Comparison of ENCODE assay signal across 4 cellular contexts in the genomic region with DNA sequence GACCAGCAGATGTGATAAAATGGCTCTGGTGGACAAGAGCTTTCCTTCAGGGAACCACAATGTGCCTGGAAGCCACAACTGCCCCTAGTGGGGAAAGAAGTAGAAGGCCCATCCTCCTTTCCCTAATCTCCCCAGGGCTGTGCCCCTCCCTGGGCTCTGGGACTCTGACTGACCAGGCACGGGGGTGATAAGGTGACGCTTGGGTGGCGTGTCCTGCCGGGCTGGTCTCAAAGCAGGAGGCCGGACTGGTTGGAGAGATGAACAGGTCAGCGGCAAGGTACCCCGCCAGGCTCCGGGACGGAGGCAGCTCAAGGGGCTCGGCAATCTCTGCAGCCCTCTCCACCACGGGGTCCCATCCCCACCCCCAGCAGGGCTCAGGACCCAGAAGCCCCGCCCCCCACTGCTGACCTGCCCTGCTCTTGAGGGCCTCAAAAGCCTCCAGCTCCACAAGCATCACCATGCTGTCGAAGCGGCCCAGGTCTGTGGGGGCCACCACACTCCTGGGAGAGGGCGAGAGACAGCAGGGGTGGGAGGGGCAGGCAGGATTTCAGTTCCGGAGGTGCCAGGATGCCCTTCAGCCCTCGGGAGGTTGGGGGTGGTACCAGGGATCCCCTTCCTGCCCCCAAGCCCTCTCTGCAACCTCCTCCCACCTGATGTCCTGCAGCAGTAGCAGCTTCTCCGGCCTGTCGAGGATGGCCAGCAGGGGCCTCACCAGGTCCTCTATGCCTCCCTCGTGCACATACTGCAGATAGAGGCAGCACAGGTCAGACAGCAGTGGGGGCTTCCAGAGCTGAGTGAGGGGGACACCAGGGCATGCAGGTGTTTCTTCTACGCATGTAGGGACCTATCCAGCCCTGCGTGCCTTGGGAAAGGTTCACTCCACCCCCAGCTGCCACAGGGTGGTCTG. TPM values are rescaled to one million over a fixed set of nuclear protein-coding genes. Genes with fewer than 3 reads are reported as not detected.
DNase-seq lines count a peak whose midpoint lies in the region; ATAC-seq and TF ChIP-seq lines count a peak whose summit lies in the region.

No MANE protein-coding gene starts in this region.

- no peaks in the 10 kb centered on the region for H3K36me3 ChIP-seq in endodermal cell (ENCODE audit: control insufficient read depth, insufficient read depth, low read length)

- peaks cover 15% of the 10 kb centered on the region for H3K4me1 Mint-ChIP-seq in endodermal cell

- H3K9me3 Mint-ChIP-seq in endodermal cell = no peaks in the 10 kb centered on the region

- no peaks in the 10 kb centered on the region for H3K4me1 ChIP-seq in endodermal cell (ENCODE audit: control insufficient read depth, insufficient read depth, low read length)

- no peak overlapping the region for H3K27ac Mint-ChIP-seq in endodermal cell

- in situ Hi-C loops in G401 (cut with HindIII; ENCODE audit: low sequenced_read_pairs) = no loop called here

- peak; percentile 76 for TF ChIP-seq CTCF in endodermal cell (conservative IDR thresholded peaks at IDR 0.05)

- H3K9ac ChIP-seq in endodermal cell (ENCODE audit: extremely low read depth, low read length, poor library complexity, severe bottlenecking) = no peak overlapping the region

- no peaks in the 10 kb centered on the region for H3K9me3 ChIP-seq in endodermal cell (ENCODE audit: control insufficient read depth, low read length)

- no peak overlapping the region for H3K4me3 ChIP-seq in endodermal cell (ENCODE audit: low read length)

- 77 to 83% methylated on average over 18 to 22 of the region's 22 CpGs for WGBS in endodermal cell (ENCODE audit: insufficient coverage in 1 of 2, insufficient read length in 1 of 2), 2 experiments

- H3K27me3 ChIP-seq in endodermal cell (ENCODE audit: control insufficient read depth, insufficient read depth, low read length, poor library complexity, severe bottlenecking) = peaks cover 17% of the 10 kb centered on the region

- peaks cover 25% of the 10 kb centered on the region for H3K27me3 Mint-ChIP-seq in endodermal cell (ENCODE audit: insufficient read depth)

- peak; percentile 44 for DNase-seq in G401 (ENCODE audit: low spot score)
- DNase-seq in endodermal cell = peak; percentile 81
- no peak for DNase-seq in NCI-H2081 treated with DMSO at 0.1 percent for 48 hours (lab: John Stamatoyannopoulos, UW)

- no peaks in the 10 kb centered on the region for H3K36me3 Mint-ChIP-seq in endodermal cell (ENCODE audit: low read depth)

- no peak for ATAC-seq in HG03097 (IDR thresholded peaks at IDR 0.05; ENCODE audit: low FRiP score, unreplicated experiment)

- no peak overlapping the region for H3K27ac ChIP-seq in endodermal cell (ENCODE audit: low read depth, low read length)

- H3K4me3 Mint-ChIP-seq in endodermal cell = no peak overlapping the region

RNA-seq across cellular contexts. Expression of gene LZTS2, which starts 12.2 kb away (rescaled TPM):
- 146 and 166 TPM in 2 replicates for total RNA-seq in G401 (2014; rRNA removed; shearing (Covaris generic))
- 10 to 100 TPM; 76.8 to 85.9 TPM for total RNA-seq in endodermal cell
- polyA plus RNA-seq in endodermal cell (2013, experiment 1 of 2) = 81.0 TPM
- polyA plus RNA-seq in endodermal cell (2013, experiment 2 of 2) = 75.3 TPM

RNA-seq across cellular contexts. Expression of gene PDZD7, which starts 19.2 kb away (rescaled TPM):
- total RNA-seq in G401 (2014; rRNA removed; shearing (Covaris generic)) = 2.4 and 4.5 TPM in 2 replicates
- total RNA-seq in endodermal cell = 1 to 10 TPM in 1 of 2 donors, under 1 TPM in 1; 0.49 to 1.1 TPM
- 0.53 TPM for polyA plus RNA-seq in endodermal cell (2013, experiment 1 of 2)
- polyA plus RNA-seq in endodermal cell (2013, experiment 2 of 2) = 0.50 TPM

RNA-seq across cellular contexts. Expression of gene SFXN3, which starts 19.3 kb away (rescaled TPM):
- 58.9 and 65.7 TPM in 2 replicates for total RNA-seq in G401 (2014; rRNA removed; shearing (Covaris generic))
- 1 to 10 TPM; 1.8 to 2.1 TPM for total RNA-seq in endodermal cell
- polyA plus RNA-seq in endodermal cell (2013, experiment 1 of 2) = 3.2 TPM
- 4.1 TPM for polyA plus RNA-seq in endodermal cell (2013, experiment 2 of 2)

RNA-seq across cellular contexts. Expression of gene TWNK, which starts 24.4 kb away (rescaled TPM):
- 20.9 and 21.7 TPM in 2 replicates for total RNA-seq in G401 (2014; rRNA removed; shearing (Covaris generic))
- total RNA-seq in endodermal cell = 10 to 100 TPM; 11.2 to 15.1 TPM
- polyA plus RNA-seq in endodermal cell (2013, experiment 1 of 2) = 13.7 TPM
- polyA plus RNA-seq in endodermal cell (2013, experiment 2 of 2) = 11.1 TPM

RNA-seq across cellular contexts. Expression of gene MRPL43, which starts 24.5 kb away (rescaled TPM):
- total RNA-seq in G401 (2014; rRNA removed; shearing (Covaris generic)) = 91.6 and 117 TPM in 2 replicates
- total RNA-seq in endodermal cell = 10 to 100 TPM; 68.9 to 72.8 TPM
- 85.0 TPM for polyA plus RNA-seq in endodermal cell (2013, experiment 1 of 2)
- polyA plus RNA-seq in endodermal cell (2013, experiment 2 of 2) = 76.2 TPM

Comparison
In these comparisons a context has a peak if more than half of its experiments do, and no peak if none do; other contexts are left out.
1. RNA of gene SFXN3, which starts 19.3 kb away (total RNA-seq): 58.9 to 65.7 TPM in G401; 1.8 to 2.1 TPM in endodermal cell; every median in the first group is over 10 times any median in the second.